17 cellular contexts compared by ENCODE assay signal in the genomic region with DNA sequence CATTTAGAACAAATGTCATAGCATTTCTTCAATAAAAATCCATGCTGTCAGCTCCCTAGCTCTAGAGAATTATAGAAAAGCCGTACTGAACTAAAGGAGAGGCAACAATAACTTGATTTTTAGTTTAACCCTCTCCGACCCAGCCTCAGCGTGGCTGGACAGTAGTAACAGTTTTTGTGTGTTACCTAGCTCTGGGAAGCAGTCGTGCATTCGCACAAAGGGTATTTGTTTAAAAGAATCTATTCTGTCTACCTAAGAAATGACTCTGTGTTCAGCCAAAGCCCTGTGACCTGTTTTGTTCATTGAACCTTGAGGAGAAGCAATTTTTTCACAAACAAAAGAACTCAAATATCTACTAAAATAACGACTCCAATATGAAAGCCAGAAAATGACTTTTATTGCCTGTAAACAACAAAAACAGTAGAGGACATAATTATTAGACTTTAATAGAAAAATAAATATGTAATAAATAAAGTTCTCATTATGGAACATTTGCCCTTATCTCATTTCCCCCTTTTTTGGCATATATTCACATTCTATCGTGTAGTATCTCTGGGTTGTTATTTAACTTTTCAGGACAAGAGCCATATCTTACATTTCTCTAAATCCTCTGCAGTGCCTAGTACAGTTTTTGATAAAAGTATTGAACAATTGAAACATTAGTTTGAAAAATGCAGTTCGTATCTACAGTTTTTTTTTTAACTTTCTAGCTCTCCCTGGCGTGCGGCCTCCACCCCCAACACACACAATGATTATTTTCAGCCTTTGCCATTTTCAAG.
DNase-seq lines count a peak whose midpoint lies in the region; ATAC-seq and TF ChIP-seq lines count a peak whose summit lies in the region.
"Had no signal": no experiment of that assay in that cellular context is flagged by ENCODE, and none has a peak within 500 bp of the region (broad histone marks: within the 10 kb centered on the region; RNA-seq: fewer than 3 reads in every experiment).

No MANE protein-coding gene starts in this region.

- peak overlapping the region in 1 of 4 donors; percentile 10 for H3K27ac ChIP-seq in tibial nerve

- no peaks in the 10 kb centered on the region for H3K27me3 ChIP-seq in adipocyte (replicated peaks; ENCODE audit: control insufficient read depth, insufficient read depth, low read length)
- no peaks in the 10 kb centered on the region for H3K27me3 ChIP-seq in tibial nerve

- TF ChIP-seq CTCF in nephron progenitor cell (IDR thresholded peaks at IDR 0.05), result no peak
- TF ChIP-seq CTCF in tibial nerve (IDR thresholded peaks at IDR 0.05), result no peak

- peaks cover 11% of the 10 kb centered on the region for H3K4me1 ChIP-seq in adipocyte (ENCODE audit: control insufficient read depth, insufficient read depth, low read length)
- peaks cover 0 to 8% (median 0%) of the 10 kb centered on the region in 4 donors for H3K4me1 ChIP-seq in tibial nerve

- TF ChIP-seq EP300 in tibial nerve (IDR thresholded peaks at IDR 0.05), result no peak

- no peaks in the 10 kb centered on the region for H3K36me3 Mint-ChIP-seq in nephron progenitor cell (ENCODE audit: low read depth)

- H3K4me3 ChIP-seq in adipocyte (ENCODE audit: low read length) (no peak overlapping the region), tibial nerve (no peak overlapping the region)

- no peaks in the 10 kb centered on the region for H3K36me3 ChIP-seq in adipocyte (ENCODE audit: control insufficient read depth, insufficient read depth, low read length, severe bottlenecking)
- H3K36me3 ChIP-seq in tibial nerve, result no peaks in the 10 kb centered on the region

- no peaks in the 10 kb centered on the region for H3K9me3 Mint-ChIP-seq in nephron progenitor cell

- peaks cover 20% of the 10 kb centered on the region for H3K4me1 Mint-ChIP-seq in nephron progenitor cell

- no peaks in the 10 kb centered on the region for H3K9me3 ChIP-seq in adipocyte (ENCODE audit: control insufficient read depth, low read length)
- no peaks in the 10 kb centered on the region for H3K9me3 ChIP-seq in tibial nerve

- DNase-seq in adipocyte (ENCODE audit: low read depth), result no peak
- DNase-seq in kidney tubule cell (ENCODE audit: low spot score), result peak; percentile 31
- no peak for DNase-seq in nephron progenitor cell
- peak; percentile 31 for DNase-seq in renal cortical epithelial cell (ENCODE audit: low read depth)
- no peak for DNase-seq in tibial nerve (ENCODE audit: low spot score in 2 of 2)
- no peak for DNase-seq in stimulated activated naive CD4-positive, alpha-beta T cell (lab: John Stamatoyannopoulos, UW)
- DNase-seq: COR-L47, DMS 273 treated with DMSO at 0.1 percent for 48 hours, GDM1, KG1, MV-4-11, NCI-H1694 treated with DMSO at 0.1 percent for 48 hours, NCI-H774 had no signal

- 52 to 54% methylated on average over 10 of the region's 10 CpGs for WGBS in tibial nerve, 2 donors

- no peaks in the 10 kb centered on the region for H3K27me3 Mint-ChIP-seq in nephron progenitor cell (ENCODE audit: low read depth, poor library complexity)
- H3K27me3 Mint-ChIP-seq: B cell had no signal

- no peak for TF ChIP-seq POLR2A in tibial nerve (IDR thresholded peaks at IDR 0.05)

- no peak for ATAC-seq in GM18511 (IDR thresholded peaks at IDR 0.05; ENCODE audit: unreplicated experiment)
- no peak for ATAC-seq in GM19023 (IDR thresholded peaks at IDR 0.05; ENCODE audit: unreplicated experiment)
- ATAC-seq: Right ventricle myocardium inferior had no signal

- peak overlapping the region; percentile 0 for H3K9ac ChIP-seq in adipocyte (ENCODE audit: low read length)

- H3K27ac Mint-ChIP-seq in nephron progenitor cell, result peak overlapping the region; percentile 66
- H3K27ac Mint-ChIP-seq: B cell had no signal

- H3K4me3 Mint-ChIP-seq in nephron progenitor cell, result no peak overlapping the region
- H3K4me3 Mint-ChIP-seq: B cell had no signal

Comparison
In these comparisons a context has a peak if more than half of its experiments do, and no peak if none do; other contexts are left out.
1. DNase-seq: peak in kidney tubule cell (single experiment) and renal cortical epithelial cell (single experiment); none in adipocyte (single experiment), nephron progenitor cell (single experiment), tibial nerve (0 of 2) and stimulated activated naive CD4-positive, alpha-beta T cell (0 of 6).